In genomic region chr1:11893907-11894251, GRCh38 we compare ENCODE assay signal across 9 cellular contexts. TPM values are rescaled to one million over a fixed set of nuclear protein-coding genes. Genes with fewer than 3 reads are reported as not detected.
DNase-seq lines count a peak whose midpoint lies in the region; ATAC-seq and TF ChIP-seq lines count a peak whose summit lies in the region.
"Had no signal": no experiment of that assay in that cellular context is flagged by ENCODE, and none has a peak within 500 bp of the region (broad histone marks: within the 10 kb centered on the region; RNA-seq: fewer than 3 reads in every experiment).

No MANE protein-coding gene starts in this region.

- no peaks in the 10 kb centered on the region for H3K9me3 ChIP-seq in spleen

- POLR2A ChIA-PET in activated naive CD8-positive, alpha-beta T cell treated with anti-CD3 and anti-CD28 coated beads, Interleukin-2, amount 10 ng/mL, durations not matched to agents 7 days and 5 days (lab: Charles Lee), result no interaction called here

- H3K27me3 Mint-ChIP-seq in activated naive CD8-positive, alpha-beta T cell treated with anti-CD3 and anti-CD28 coated beads, Interleukin-2, amount 10 ng/mL, durations not matched to agents 7 days and 5 days, result peaks cover 38% of the 10 kb centered on the region

- no peak overlapping the region for H3K9ac ChIP-seq in KMS-11

- H3K4me3 ChIP-seq in KMS-11 (IDR thresholded peaks at IDR 0.05; ENCODE audit: insufficient read depth, low read depth, low read length) (no peak overlapping the region), spleen (no peak overlapping the region)

- 0 to 3% (median 1%) methylated on average over 5 of the region's 5 CpGs for WGBS in spleen, 5 donors

- no peak overlapping the region for H3K4me2 ChIP-seq in KMS-11

- H3K4me3 Mint-ChIP-seq in activated naive CD8-positive, alpha-beta T cell treated with anti-CD3 and anti-CD28 coated beads, Interleukin-2, amount 10 ng/mL, durations not matched to agents 7 days and 5 days, result no peak overlapping the region

- H3K36me3 Mint-ChIP-seq in activated naive CD8-positive, alpha-beta T cell treated with anti-CD3 and anti-CD28 coated beads, Interleukin-2, amount 10 ng/mL, durations not matched to agents 7 days and 5 days, result no peaks in the 10 kb centered on the region

- H4K20me1 ChIP-seq in KMS-11 (ENCODE audit: insufficient read depth), result no peaks in the 10 kb centered on the region

- H3K27ac ChIP-seq in KMS-11, result no peak overlapping the region
- no peak overlapping the region for H3K27ac ChIP-seq in spleen

- H3K27ac Mint-ChIP-seq in activated naive CD8-positive, alpha-beta T cell treated with anti-CD3 and anti-CD28 coated beads, Interleukin-2, amount 10 ng/mL, durations not matched to agents 7 days and 5 days, result no peak overlapping the region

- peak; percentile 95 for TF ChIP-seq CTCF in KMS-11 (conservative IDR thresholded peaks at IDR 0.05; ENCODE audit: low read depth, low read length)
- TF ChIP-seq CTCF in spleen (IDR thresholded peaks at IDR 0.05 in 8 of 11, conservative IDR thresholded peaks at IDR 0.05 in 3 of 11), result peak; percentile 76 to 94 (median 91)

- DNase-seq in EH (ENCODE audit: low read depth), result peak; percentile 47
- peak; percentile 50 for DNase-seq in SKM-1 treated with dmso at 0.1 percent for 144 hours (lab: John Stamatoyannopoulos, UW; ENCODE audit: unreplicated experiment)
- peak; percentile 81 for DNase-seq in activated naive CD8-positive, alpha-beta T cell treated with anti-CD3 and anti-CD28 coated beads, Interleukin-2, amount 10 ng/mL, durations not matched to agents 7 days and 5 days
- DNase-seq in left ventricle myocardium superior, result peak; percentile 78
- peak; percentile 94 for DNase-seq in spleen
- no peak for DNase-seq in DMS114 treated with DMSO at 0.1 percent for 48 hours (lab: John Stamatoyannopoulos, UW; ENCODE audit: unreplicated experiment)

- H3K36me3 ChIP-seq in KMS-11 (ENCODE audit: insufficient read depth) (no peaks in the 10 kb centered on the region), spleen (no peaks in the 10 kb centered on the region)

- no peak overlapping the region for H2AFZ ChIP-seq in KMS-11 (ENCODE audit: low read depth)

- H3K79me2 ChIP-seq in KMS-11 (ENCODE audit: insufficient read depth, low read depth), result no peaks in the 10 kb centered on the region

- H3K4me1 Mint-ChIP-seq in activated naive CD8-positive, alpha-beta T cell treated with anti-CD3 and anti-CD28 coated beads, Interleukin-2, amount 10 ng/mL, durations not matched to agents 7 days and 5 days, result peaks cover 3% of the 10 kb centered on the region

- peak; percentile 89 for ATAC-seq in activated naive CD8-positive, alpha-beta T cell treated with anti-CD3 and anti-CD28 coated beads, Interleukin-2, amount 10 ng/mL, durations not matched to agents 7 days and 5 days (ENCODE audit: low read depth)
- ATAC-seq in left ventricle myocardium superior (peak; percentile 92), GM19328 (IDR thresholded peaks at IDR 0.05; ENCODE audit: unreplicated experiment) (no peak)

- peaks cover 64% of the 10 kb centered on the region for H3K27me3 ChIP-seq in KMS-11 (ENCODE audit: insufficient read depth, low read depth)
- H3K27me3 ChIP-seq in spleen (replicated peaks in 1 of 7), result peaks cover 0 to 43% (median 24%) of the 10 kb centered on the region in 7 donors

- intact Hi-C loops in left ventricle myocardium superior (cut with micrococcal nuclease) (no loop called here), spleen (cut with DNase I; ENCODE audit: low total_unique reads) (loop anchor here (5.0 kb wide), 1 partner anchor 57 kb away; no protein-coding TSS in a partner anchor)

- no peak for TF ChIP-seq POLR2A in spleen (IDR thresholded peaks at IDR 0.05)

- H3K4me1 ChIP-seq in KMS-11 (ENCODE audit: low read depth, poor library complexity, severe bottlenecking) (no peaks in the 10 kb centered on the region), spleen (peaks cover 0 to 9% (median 0%) of the 10 kb centered on the region in 6 donors)

- H3K9me3 Mint-ChIP-seq in activated naive CD8-positive, alpha-beta T cell treated with anti-CD3 and anti-CD28 coated beads, Interleukin-2, amount 10 ng/mL, durations not matched to agents 7 days and 5 days, result no peaks in the 10 kb centered on the region

RNA-seq across cellular contexts. Expression of gene KIAA2013, which starts 32.3 kb away (rescaled TPM):
- 10 to 100 TPM; 36.1 to 38.3 TPM for total RNA-seq in activated naive CD8-positive, alpha-beta T cell treated with anti-CD3 and anti-CD28 coated beads, Interleukin-2, amount 10 ng/mL, durations not matched to agents 7 days and 5 days
- total RNA-seq in left ventricle myocardium superior (35.8 TPM), spleen (10 to 100 TPM; 39.0 to 93.0 (median 45.8) TPM)
- 10 to 100 TPM; 20.7 to 36.2 (median 26.5) TPM for polyA plus RNA-seq in spleen

RNA-seq across cellular contexts. Expression of gene NPPB, which starts 35.1 kb away (rescaled TPM):
- total RNA-seq in activated naive CD8-positive, alpha-beta T cell treated with anti-CD3 and anti-CD28 coated beads, Interleukin-2, amount 10 ng/mL, durations not matched to agents 7 days and 5 days, result not detected
- total RNA-seq in left ventricle myocardium superior, result not detected
- not detected for total RNA-seq in spleen
- under 1 TPM; 0.38 to 0.80 (median 0.57) TPM for polyA plus RNA-seq in spleen
- total RNA-seq: T-helper 1 cell treated with Interleukin-12 subunit alpha and Interleukin-12 subunit beta and Interleukin-4 antibody, amounts not matched to agents 30 ng/mL and 1 ng/mL, for 36 hours had no signal

RNA-seq across cellular contexts. Expression of gene PLOD1, which starts 40.6 kb away (rescaled TPM):
- 10 to 100 TPM; 16.8 to 21.0 TPM for total RNA-seq in activated naive CD8-positive, alpha-beta T cell treated with anti-CD3 and anti-CD28 coated beads, Interleukin-2, amount 10 ng/mL, durations not matched to agents 7 days and 5 days
- total RNA-seq in left ventricle myocardium superior (64.4 TPM), spleen (10 to 100 TPM; 40.0 to 53.4 (median 46.4) TPM)
- polyA plus RNA-seq in spleen, result 10 to 100 TPM; 11.6 to 19.7 (median 14.5) TPM

RNA-seq across cellular contexts. Expression of gene NPPA, which starts 46.3 kb away (rescaled TPM):
- not detected for total RNA-seq in activated naive CD8-positive, alpha-beta T cell treated with anti-CD3 and anti-CD28 coated beads, Interleukin-2, amount 10 ng/mL, durations not matched to agents 7 days and 5 days
- 5.5 TPM for total RNA-seq in left ventricle myocardium superior
- 1 to 10 TPM in 1 of 7 donors, not detected in 6; 2.6 TPM for total RNA-seq in spleen
- polyA plus RNA-seq in spleen, result 1 to 10 TPM in 1 of 3 donors, under 1 TPM in 2; 0.22 to 2.9 (median 0.24) TPM
- total RNA-seq: T-helper 1 cell treated with Interleukin-12 subunit alpha and Interleukin-12 subunit beta and Interleukin-4 antibody, amounts not matched to agents 30 ng/mL and 1 ng/mL, for 36 hours had no signal
